In genomic region chr4:183909187-183909586, GRCh38 we compare ENCODE assay signal across 16 cellular contexts. TPM values are rescaled to one million over a fixed set of nuclear protein-coding genes. Genes with fewer than 3 reads are reported as not detected.
DNase-seq lines count a peak whose midpoint lies in the region; ATAC-seq, FAIRE-seq and TF ChIP-seq lines count a peak whose summit lies in the region.
"Had no signal": no experiment of that assay in that cellular context is flagged by ENCODE, and none has a peak within 500 bp of the region (broad histone marks: within the 10 kb centered on the region; RNA-seq: fewer than 3 reads in every experiment).

No MANE protein-coding gene starts in this region.

- no peak overlapping the region for H2BK12ac ChIP-seq in neuronal stem cell (ENCODE audit: low read length)

- H2BK120ac ChIP-seq in neuronal stem cell (ENCODE audit: low read depth, low read length): no peak overlapping the region

- H4K91ac ChIP-seq in neuronal stem cell (ENCODE audit: low read depth, low read length, poor library complexity): no peak overlapping the region

- no peak for FAIRE-seq in pancreas (lab: Jason Lieb, UNC)
- FAIRE-seq: HepG2 had no signal

- H3K36me3 Mint-ChIP-seq in GM23338 (ENCODE audit: low read depth) (peaks cover 21% of the 10 kb centered on the region), mesothelial cell of epicardium (no peaks in the 10 kb centered on the region), type B pancreatic cell (no peaks in the 10 kb centered on the region)
- H3K36me3 Mint-ChIP-seq: CD4-positive, CD25-positive, alpha-beta regulatory T cell had no signal

- no peaks in the 10 kb centered on the region; the same call in 1 of the 2 replicates for H3F3A ChIP-seq in GM23338 (replicated peaks; ENCODE audit: low read depth)

- H3K4me3 Mint-ChIP-seq in GM23338 (peak overlapping the region; percentile 89; the same call in 2 of the 3 replicates), mesothelial cell of epicardium (peak overlapping the region; percentile 82), type B pancreatic cell (peak overlapping the region; percentile 88)
- H3K4me3 Mint-ChIP-seq: CD4-positive, CD25-positive, alpha-beta regulatory T cell had no signal

- H3K4me2 ChIP-seq in GM23338 (peak overlapping the region; percentile 98), neuronal stem cell (ENCODE audit: insufficient read depth, low read length, poor library complexity, severe bottlenecking) (no peak overlapping the region)
- H3K4me2 ChIP-seq: BLaER1 had no signal

- intact Hi-C loops in pancreas (cut with DNase I): no loop called here

- H3K79me1 ChIP-seq in neuronal stem cell (ENCODE audit: low read depth, low read length): no peaks in the 10 kb centered on the region

- ATAC-seq in GM23338: no peak
- no peak for ATAC-seq in pancreas
- no peak for ATAC-seq in HG02970 (IDR thresholded peaks at IDR 0.05; ENCODE audit: low FRiP score, unreplicated experiment)
- ATAC-seq: HepG2 had no signal

- no peak overlapping the region for H2AK5ac ChIP-seq in neuronal stem cell (ENCODE audit: low read depth, low read length)

- H3K27ac Mint-ChIP-seq in GM23338 (no peak overlapping the region), mesothelial cell of epicardium (peak overlapping the region; percentile 85), type B pancreatic cell (no peak overlapping the region)
- H3K27ac Mint-ChIP-seq: CD4-positive, CD25-positive, alpha-beta regulatory T cell had no signal

- H3K27ac ChIP-seq in GM23338 (ENCODE audit: low read depth) (no peak overlapping the region), pancreas (no peak overlapping the region), neuronal stem cell (replicated peaks; ENCODE audit: low read length) (no peak overlapping the region)
- H3K27ac ChIP-seq: BLaER1 had no signal

- H3K27me3 Mint-ChIP-seq in GM23338 (ENCODE audit: insufficient read depth, low read depth, poor library complexity) (peaks cover 22% of the 10 kb centered on the region), mesothelial cell of epicardium (ENCODE audit: low read depth) (no peaks in the 10 kb centered on the region), type B pancreatic cell (peaks cover 29% of the 10 kb centered on the region)

- no peak overlapping the region for H3K18ac ChIP-seq in neuronal stem cell (ENCODE audit: low read length)

- H3K14ac ChIP-seq in neuronal stem cell (ENCODE audit: low read length): no peak overlapping the region

- H3K4me1 Mint-ChIP-seq in GM23338: peaks cover 33% of the 10 kb centered on the region
- H3K4me1 Mint-ChIP-seq in mesothelial cell of epicardium: peaks cover 15% of the 10 kb centered on the region
- peaks cover 32% of the 10 kb centered on the region for H3K4me1 Mint-ChIP-seq in type B pancreatic cell (ENCODE audit: unreplicated experiment)

- DNase-seq in GM23338 (ENCODE audit: low spot score) (no peak), foreskin melanocyte (peak; percentile 62), mesothelial cell of epicardium (ENCODE audit: low spot score in 2 of 2, unreplicated experiment in 2 of 2) (no peak), type B pancreatic cell (ENCODE audit: extremely low spot score, unreplicated experiment) (no peak), pancreas (no peak), neuronal stem cell (ENCODE audit: low spot score) (no peak)
- DNase-seq: 8988T; AML-193; Calu3; CD4-positive, CD25-positive, alpha-beta regulatory T cell; DMS 273 treated with DMSO at 0.1 percent for 48 hours; H7 had no signal

- H3K79me2 ChIP-seq in GM23338 (replicated peaks; ENCODE audit: insufficient read depth): peaks cover 77% of the 10 kb centered on the region

- H3K4ac ChIP-seq in neuronal stem cell (ENCODE audit: low read length): no peak overlapping the region

- H3K36me3 ChIP-seq in GM23338 (ENCODE audit: insufficient read depth) (no peaks in the 10 kb centered on the region), pancreas (no peaks in the 10 kb centered on the region), neuronal stem cell (replicated peaks in 1 of 2; ENCODE audit: control insufficient read depth in 2 of 2, insufficient read depth in 2 of 2, low read length in 2 of 2) (peaks cover 2 to 21% of the 10 kb centered on the region in 2 donors)
- H3K36me3 ChIP-seq: BLaER1 had no signal

- H3K27me3 ChIP-seq in GM23338 (ENCODE audit: insufficient read depth): peaks cover 34% of the 10 kb centered on the region
- H3K27me3 ChIP-seq in pancreas: no peaks in the 10 kb centered on the region
- H3K27me3 ChIP-seq in neuronal stem cell (ENCODE audit: control insufficient read depth in 3 of 3, insufficient read depth in 3 of 3, low read depth in 1 of 3, low read length in 3 of 3): no peaks in the 10 kb centered on the region
- H3K27me3 ChIP-seq: BLaER1 had no signal

- H2AFZ ChIP-seq in GM23338 (no peak overlapping the region), neuronal stem cell (ENCODE audit: low read length) (no peak overlapping the region)

- no peaks in the 10 kb centered on the region for H3K9me3 ChIP-seq in pancreas
- peaks cover 1 to 15% of the 10 kb centered on the region in 2 donors for H3K9me3 ChIP-seq in neuronal stem cell (replicated peaks in 1 of 2; ENCODE audit: control insufficient read depth in 2 of 2, insufficient read depth in 1 of 2, low read depth in 1 of 2, low read length in 2 of 2)

- H3K9me2 ChIP-seq in GM23338 (ENCODE audit: insufficient read depth): no peaks in the 10 kb centered on the region

- peaks cover 7% of the 10 kb centered on the region; the same call in 1 of the 2 replicates for H4K20me1 ChIP-seq in GM23338 (replicated peaks; ENCODE audit: insufficient read depth)
- H4K20me1 ChIP-seq: BLaER1 had no signal

- TF ChIP-seq CTCF in GM23338 (conservative IDR thresholded peaks at IDR 0.05; ENCODE audit: low read depth in 2 of 2): no peak
- no peak for TF ChIP-seq CTCF in mesothelial cell of epicardium (IDR thresholded peaks at IDR 0.05; ENCODE audit: unreplicated experiment)
- TF ChIP-seq CTCF in type B pancreatic cell (conservative IDR thresholded peaks at IDR 0.05): no peak
- TF ChIP-seq CTCF in pancreas (IDR thresholded peaks at IDR 0.05): no peak

- H4K8ac ChIP-seq in neuronal stem cell (ENCODE audit: low read depth, low read length): no peak overlapping the region

- H3K4me3 ChIP-seq in GM23338: no peak overlapping the region
- H3K4me3 ChIP-seq in pancreas: no peak overlapping the region
- H3K4me3 ChIP-seq in neuronal stem cell (ENCODE audit: low read length in 2 of 2): no peak overlapping the region
- H3K4me3 ChIP-seq: BLaER1 had no signal

- H3K4me1 ChIP-seq in GM23338 (ENCODE audit: insufficient read depth) (peaks cover 35% of the 10 kb centered on the region), pancreas (peaks cover 0 to 5% (median 3%) of the 10 kb centered on the region in 3 donors), neuronal stem cell (ENCODE audit: control insufficient read depth in 2 of 2, insufficient read depth in 1 of 2, low read depth in 1 of 2, low read length in 2 of 2) (peaks cover 2 to 29% of the 10 kb centered on the region in 2 donors)
- H3K4me1 ChIP-seq: BLaER1 had no signal

- no peak overlapping the region for H3K9ac ChIP-seq in neuronal stem cell (ENCODE audit: low read depth, low read length, poor library complexity)
- H3K9ac ChIP-seq: BLaER1 had no signal

- no peak overlapping the region for H2BK15ac ChIP-seq in neuronal stem cell (ENCODE audit: low read length)

- H2BK5ac ChIP-seq in neuronal stem cell (ENCODE audit: low read length): no peak overlapping the region

- H3K23ac ChIP-seq in neuronal stem cell (ENCODE audit: low read depth, low read length, poor library complexity): no peak overlapping the region

- peaks cover 15% of the 10 kb centered on the region for H3K9me3 Mint-ChIP-seq in GM23338
- H3K9me3 Mint-ChIP-seq in mesothelial cell of epicardium: no peaks in the 10 kb centered on the region
- H3K9me3 Mint-ChIP-seq in type B pancreatic cell: no peaks in the 10 kb centered on the region
- H3K9me3 Mint-ChIP-seq: CD4-positive, CD25-positive, alpha-beta regulatory T cell had no signal

TF ChIP-seq in GM23338, 12 proteins besides CTCF, POLR2A, EP300 and RAD21 (continues in another document):
- TF ChIP-seq EZH2 (IDR thresholded peaks at IDR 0.05; ENCODE audit: low read depth, unreplicated experiment) (no peak), POLR2AphosphoS5 (IDR thresholded peaks at IDR 0.05; ENCODE audit: low read depth) (no peak), NANOG (IDR thresholded peaks at IDR 0.05; ENCODE audit: borderline replicate concordance) (no peak), EZH2phosphoT487 (IDR thresholded peaks at IDR 0.05; ENCODE audit: unreplicated experiment) (no peak)
- TF ChIP-seq, protein P1, sequence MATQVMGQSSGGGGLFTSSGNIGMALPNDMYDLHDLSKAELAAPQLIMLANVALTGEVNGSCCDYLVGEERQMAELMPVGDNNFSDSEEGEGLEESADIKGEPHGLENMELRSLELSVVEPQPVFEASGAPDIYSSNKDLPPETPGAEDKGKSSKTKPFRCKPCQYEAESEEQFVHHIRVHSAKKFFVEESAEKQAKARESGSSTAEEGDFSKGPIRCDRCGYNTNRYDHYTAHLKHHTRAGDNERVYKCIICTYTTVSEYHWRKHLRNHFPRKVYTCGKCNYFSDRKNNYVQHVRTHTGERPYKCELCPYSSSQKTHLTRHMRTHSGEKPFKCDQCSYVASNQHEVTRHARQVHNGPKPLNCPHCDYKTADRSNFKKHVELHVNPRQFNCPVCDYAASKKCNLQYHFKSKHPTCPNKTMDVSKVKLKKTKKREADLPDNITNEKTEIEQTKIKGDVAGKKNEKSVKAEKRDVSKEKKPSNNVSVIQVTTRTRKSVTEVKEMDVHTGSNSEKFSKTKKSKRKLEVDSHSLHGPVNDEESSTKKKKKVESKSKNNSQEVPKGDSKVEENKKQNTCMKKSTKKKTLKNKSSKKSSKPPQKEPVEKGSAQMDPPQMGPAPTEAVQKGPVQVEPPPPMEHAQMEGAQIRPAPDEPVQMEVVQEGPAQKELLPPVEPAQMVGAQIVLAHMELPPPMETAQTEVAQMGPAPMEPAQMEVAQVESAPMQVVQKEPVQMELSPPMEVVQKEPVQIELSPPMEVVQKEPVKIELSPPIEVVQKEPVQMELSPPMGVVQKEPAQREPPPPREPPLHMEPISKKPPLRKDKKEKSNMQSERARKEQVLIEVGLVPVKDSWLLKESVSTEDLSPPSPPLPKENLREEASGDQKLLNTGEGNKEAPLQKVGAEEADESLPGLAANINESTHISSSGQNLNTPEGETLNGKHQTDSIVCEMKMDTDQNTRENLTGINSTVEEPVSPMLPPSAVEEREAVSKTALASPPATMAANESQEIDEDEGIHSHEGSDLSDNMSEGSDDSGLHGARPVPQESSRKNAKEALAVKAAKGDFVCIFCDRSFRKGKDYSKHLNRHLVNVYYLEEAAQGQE (IDR thresholded peaks at IDR 0.05; ENCODE audit: unreplicated experiment): no peak

RNA-seq across cellular contexts. Expression of gene STOX2, which starts 4.1 kb away (rescaled TPM):
- 19.8 TPM in 2 replicates for total RNA-seq in GM23338 (2014; rRNA removed; shearing (Covaris generic))
- polyA plus RNA-seq in GM23338 (2016; fragmentation: Nextera tagmentation; extraction: Ambion mirVana) (19.0 and 20.6 TPM in 2 replicates), pancreas (1 to 10 TPM; 3.5 to 4.2 TPM)
- total RNA-seq in mesothelial cell of epicardium (95.6 to 104 TPM (median 103 TPM) in 3 replicates), type B pancreatic cell (ENCODE audit: low replicate concordance) (16.6 and 16.7 TPM in 2 replicates), pancreas (10 to 100 TPM in 2 of 6 donors, 1 to 10 TPM in 4; 6.1 to 11.9 (median 9.3) TPM)
- 14.2 TPM for polyA plus RNA-seq in neuronal stem cell (2013, experiment 1 of 2)
- 16.3 TPM for polyA plus RNA-seq in neuronal stem cell (2013, experiment 2 of 2)
- total RNA-seq: CD4-positive, CD25-positive, alpha-beta regulatory T cell; HT1080 had no signal
- polyA plus RNA-seq: CD4-positive, CD25-positive, alpha-beta regulatory T cell had no signal
